ENCODE assay signal across 9 cellular contexts in genomic region chr10:132223156-132223590, GRCh38. TPM values are rescaled to one million over a fixed set of nuclear protein-coding genes. Genes with fewer than 3 reads are reported as not detected.
A peak's percentile ranks its signal among the peaks of the same experiment; 100 is the strongest.
DNase-seq lines count a peak whose midpoint lies in the region; FAIRE-seq and TF ChIP-seq lines count a peak whose summit lies in the region.
"Had no signal": no experiment of that assay in that cellular context is flagged by ENCODE, and none has a peak within 500 bp of the region (broad histone marks: within the 10 kb centered on the region; RNA-seq: fewer than 3 reads in every experiment).

No MANE protein-coding gene starts in this region.

- no peaks in the 10 kb centered on the region for H3K27me3 ChIP-seq in H7 (ENCODE audit: control insufficient read depth, insufficient read depth, low read length)

- DNase-seq in H7 (peak; percentile 97), NCI-H1092 treated with DMSO at 0.1 percent for 48 hours (lab: John Stamatoyannopoulos, UW) (peak; percentile 57), dermis blood vessel endothelial cell (peak; percentile 89), lower leg skin (ENCODE audit: low spot score in 2 of 2) (peak; percentile 67 to 94), NCI-H1105 (lab: John Stamatoyannopoulos, UW) (no peak)
- DNase-seq in activated CD4-positive, alpha-beta T cell treated with anti-CD3 and anti-CD28 coated beads, Interleukin-2, amount 10 ng/mL, durations not matched to agents 7 days and 5 days: peak; percentile 80
- peak; percentile 42 to 61 (median 59) for DNase-seq in stimulated activated CD4-positive, alpha-beta T cell treated with anti-CD3 and anti-CD28 coated beads, TNF-alpha, amount 100 ng/mL, for 48 hours (ENCODE audit: low read depth in 3 of 3)

- H3K27ac Mint-ChIP-seq in activated CD4-positive, alpha-beta T cell treated with anti-CD3 and anti-CD28 coated beads, Interleukin-2, amount 10 ng/mL, durations not matched to agents 7 days and 5 days: peak overlapping the region; percentile 31

- POLR2A ChIA-PET in activated CD4-positive, alpha-beta T cell treated with anti-CD3 and anti-CD28 coated beads, Interleukin-2, amount 10 ng/mL, durations not matched to agents 7 days and 5 days (lab: Charles Lee): no interaction called here

- no peak overlapping the region for H3K4me3 Mint-ChIP-seq in activated CD4-positive, alpha-beta T cell treated with anti-CD3 and anti-CD28 coated beads, Interleukin-2, amount 10 ng/mL, durations not matched to agents 7 days and 5 days

- H3K4me3 ChIP-seq in H7 (ENCODE audit: insufficient read depth, low read depth, low read length) (no peak overlapping the region), lower leg skin (ENCODE audit: low read depth, poor library complexity, severe bottlenecking) (no peak overlapping the region)

- H3K36me3 Mint-ChIP-seq in activated CD4-positive, alpha-beta T cell treated with anti-CD3 and anti-CD28 coated beads, Interleukin-2, amount 10 ng/mL, durations not matched to agents 7 days and 5 days (ENCODE audit: low read depth): no peaks in the 10 kb centered on the region

- peak in 1 of 3 donors; percentile 90 for TF ChIP-seq CTCF in lower leg skin (IDR thresholded peaks at IDR 0.05)

- no peak for TF ChIP-seq POLR2A in lower leg skin (IDR thresholded peaks at IDR 0.05)

- H3K27me3 Mint-ChIP-seq in activated CD4-positive, alpha-beta T cell treated with anti-CD3 and anti-CD28 coated beads, Interleukin-2, amount 10 ng/mL, durations not matched to agents 7 days and 5 days: no peaks in the 10 kb centered on the region

- H3K9me3 Mint-ChIP-seq in activated CD4-positive, alpha-beta T cell treated with anti-CD3 and anti-CD28 coated beads, Interleukin-2, amount 10 ng/mL, durations not matched to agents 7 days and 5 days: no peaks in the 10 kb centered on the region

- intact Hi-C loops in lower leg skin (cut with DNase I; ENCODE audit: low total_unique reads): loop anchor here (5.0 kb wide), 2 partner anchors 129 to 234 kb away; no protein-coding TSS in a partner anchor

- WGBS in lower leg skin, 2 donors: 27 to 89% methylated on average over 6 to 7 of the region's 16 CpGs

- FAIRE-seq in G401.6 (lab: Jason Lieb, UNC): peak; percentile 34
- FAIRE-seq: islet of Langerhans had no signal

- CTCF ChIA-PET in activated CD4-positive, alpha-beta T cell treated with anti-CD3 and anti-CD28 coated beads, Interleukin-2, amount 10 ng/mL, durations not matched to agents 7 days and 5 days (lab: Charles Lee): interaction anchor here (0.7 to 1.9 kb wide), 3 partner anchors 9 to 274 kb away, joined by 3 to 5 read pairs (median 3); no protein-coding TSS in a partner anchor

- H3K36me3 ChIP-seq in H7 (replicated peaks; ENCODE audit: control insufficient read depth, insufficient read depth, low read length): no peaks in the 10 kb centered on the region

- H3K4me1 Mint-ChIP-seq in activated CD4-positive, alpha-beta T cell treated with anti-CD3 and anti-CD28 coated beads, Interleukin-2, amount 10 ng/mL, durations not matched to agents 7 days and 5 days: peaks cover 8% of the 10 kb centered on the region

RNA-seq across cellular contexts. Expression of gene DPYSL4, which starts 36.4 kb away (rescaled TPM):
- 7.6 and 9.1 TPM in 2 replicates for total RNA-seq in H7 (2014; rRNA removed; shearing (Covaris generic))
- 1 to 10 TPM; 1.2 to 1.6 TPM for total RNA-seq in activated CD4-positive, alpha-beta T cell treated with anti-CD3 and anti-CD28 coated beads, Interleukin-2, amount 10 ng/mL, durations not matched to agents 7 days and 5 days
- 6.1 and 9.8 TPM in 2 replicates for total RNA-seq in dermis blood vessel endothelial cell
- 1 to 10 TPM in 2 of 4 donors, not detected in 2; 1.1 to 1.3 TPM for total RNA-seq in lower leg skin
